In genomic region chr4:102263024-102263787, GRCh38 we compare ENCODE assay signal across 1 cellular context.
TF ChIP-seq lines count a peak whose summit lies in the region.

No MANE protein-coding gene starts in this region.

TF ChIP-seq in WTC11, 78 proteins besides CTCF, POLR2A, EP300 and RAD21 (continued from another document):
- TF ChIP-seq ZMAT4 (CRISPR knock-in tag; IDR thresholded peaks at IDR 0.05) (no peak), ZNF671 (CRISPR knock-in tag; IDR thresholded peaks at IDR 0.05) (no peak)
- TF ChIP-seq, protein P1, sequence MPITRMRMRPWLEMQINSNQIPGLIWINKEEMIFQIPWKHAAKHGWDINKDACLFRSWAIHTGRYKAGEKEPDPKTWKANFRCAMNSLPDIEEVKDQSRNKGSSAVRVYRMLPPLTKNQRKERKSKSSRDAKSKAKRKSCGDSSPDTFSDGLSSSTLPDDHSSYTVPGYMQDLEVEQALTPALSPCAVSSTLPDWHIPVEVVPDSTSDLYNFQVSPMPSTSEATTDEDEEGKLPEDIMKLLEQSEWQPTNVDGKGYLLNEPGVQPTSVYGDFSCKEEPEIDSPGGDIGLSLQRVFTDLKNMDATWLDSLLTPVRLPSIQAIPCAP (CRISPR knock-in tag; IDR thresholded peaks at IDR 0.05), result no peak
